1 cellular context compared by ENCODE assay signal in the genomic region with DNA sequence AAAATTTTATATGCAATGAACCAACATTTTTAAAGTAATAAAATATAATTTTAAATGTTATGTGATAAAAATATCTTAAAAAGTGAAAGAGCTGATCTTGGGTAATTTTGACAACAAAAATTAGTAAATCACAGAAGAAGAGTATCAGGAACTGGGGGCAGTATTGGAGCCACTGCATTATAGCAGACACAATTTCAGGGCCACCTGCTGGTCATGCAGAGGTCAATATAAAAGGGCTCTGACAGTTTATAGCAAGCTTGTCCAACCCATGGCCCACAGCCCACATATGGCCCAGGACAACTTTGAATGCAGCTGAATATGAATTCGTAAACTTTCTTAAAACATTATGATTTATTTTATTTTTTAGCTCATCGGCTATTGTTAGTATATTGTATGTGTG.
TF ChIP-seq lines count a peak whose summit lies in the region.

No MANE protein-coding gene starts in this region.

TF ChIP-seq in SK-N-SH, 30 proteins besides CTCF, POLR2A, EP300 and RAD21 (continued from another document):
- TF ChIP-seq, protein P1, sequence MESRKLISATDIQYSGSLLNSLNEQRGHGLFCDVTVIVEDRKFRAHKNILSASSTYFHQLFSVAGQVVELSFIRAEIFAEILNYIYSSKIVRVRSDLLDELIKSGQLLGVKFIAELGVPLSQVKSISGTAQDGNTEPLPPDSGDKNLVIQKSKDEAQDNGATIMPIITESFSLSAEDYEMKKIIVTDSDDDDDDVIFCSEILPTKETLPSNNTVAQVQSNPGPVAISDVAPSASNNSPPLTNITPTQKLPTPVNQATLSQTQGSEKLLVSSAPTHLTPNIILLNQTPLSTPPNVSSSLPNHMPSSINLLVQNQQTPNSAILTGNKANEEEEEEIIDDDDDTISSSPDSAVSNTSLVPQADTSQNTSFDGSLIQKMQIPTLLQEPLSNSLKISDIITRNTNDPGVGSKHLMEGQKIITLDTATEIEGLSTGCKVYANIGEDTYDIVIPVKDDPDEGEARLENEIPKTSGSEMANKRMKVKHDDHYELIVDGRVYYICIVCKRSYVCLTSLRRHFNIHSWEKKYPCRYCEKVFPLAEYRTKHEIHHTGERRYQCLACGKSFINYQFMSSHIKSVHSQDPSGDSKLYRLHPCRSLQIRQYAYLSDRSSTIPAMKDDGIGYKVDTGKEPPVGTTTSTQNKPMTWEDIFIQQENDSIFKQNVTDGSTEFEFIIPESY (IDR thresholded peaks at IDR 0.05; ENCODE audit: borderline replicate concordance, low read depth), result no peak
- TF ChIP-seq FOSL2 (IDR thresholded peaks at IDR 0.05; ENCODE audit: borderline replicate concordance, low read depth) (no peak), USF1 (IDR thresholded peaks at IDR 0.05; ENCODE audit: borderline replicate concordance, low read depth) (no peak), RFX5 (IDR thresholded peaks at IDR 0.05; ENCODE audit: low read length) (no peak), MEF2A (IDR thresholded peaks at IDR 0.05; ENCODE audit: borderline replicate concordance, low read depth) (no peak), NFIC (IDR thresholded peaks at IDR 0.05; ENCODE audit: borderline replicate concordance) (no peak)
